In genomic region chr5:121108725-121109124, GRCh38 we compare ENCODE assay signal across 1 cellular context.
TF ChIP-seq lines count a peak whose summit lies in the region.

No MANE protein-coding gene starts in this region.

TF ChIP-seq in H1, 55 proteins besides CTCF, POLR2A, EP300 and RAD21 (continued from another document):
- no peak for TF ChIP-seq CHD7 (IDR thresholded peaks at IDR 0.05; ENCODE audit: insufficient replicate concordance, low read length)
- TF ChIP-seq HDAC6 (IDR thresholded peaks at IDR 0.05; ENCODE audit: low read depth, low read length): no peak
- no peak for TF ChIP-seq SP1 (IDR thresholded peaks at IDR 0.05; ENCODE audit: low read depth, low read length)
TF ChIP-seq in H1: peak in this region for 0.
